In the genomic region with DNA sequence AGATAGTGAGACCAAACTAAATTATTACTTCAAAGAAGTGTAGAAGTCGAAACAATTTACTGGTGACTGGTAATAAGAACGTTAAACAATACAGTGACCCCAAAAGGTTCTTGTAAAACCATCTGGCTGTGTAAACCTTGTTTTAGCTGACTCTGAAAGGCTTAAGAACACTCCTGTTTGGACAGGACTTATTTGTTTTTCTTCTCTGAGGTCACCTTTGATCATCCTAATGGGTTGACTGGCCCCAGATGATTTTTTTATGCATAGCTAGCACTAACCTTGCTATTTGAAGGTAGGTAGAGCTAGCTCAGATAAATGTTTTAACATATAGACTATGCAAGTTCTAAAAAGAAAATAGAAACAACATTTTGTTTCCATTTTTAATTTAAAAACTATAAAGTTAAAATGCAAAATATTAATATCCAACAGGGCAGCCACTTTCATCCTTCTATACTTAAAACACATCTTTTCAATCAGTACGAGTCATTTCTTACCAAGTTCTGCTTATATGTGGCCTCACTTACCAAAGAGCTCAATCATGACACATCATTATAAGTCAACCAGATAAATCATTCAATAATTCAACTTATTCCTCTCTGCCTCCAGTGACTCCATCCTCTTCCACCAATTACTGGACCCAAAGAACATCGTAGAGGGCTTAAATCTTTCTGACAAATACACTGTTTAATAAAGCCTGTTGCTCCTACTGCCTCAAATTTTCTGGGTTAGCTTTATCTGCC, we compare ENCODE assay signal across 17 cellular contexts.
DNase-seq lines count a peak whose midpoint lies in the region; ATAC-seq, FAIRE-seq and TF ChIP-seq lines count a peak whose summit lies in the region.
"Had no signal": no experiment of that assay in that cellular context is flagged by ENCODE, and none has a peak within 500 bp of the region (broad histone marks: within the 10 kb centered on the region; RNA-seq: fewer than 3 reads in every experiment).

No MANE protein-coding gene starts in this region.

- no peak for TF ChIP-seq EP300 in upper lobe of left lung (IDR thresholded peaks at IDR 0.05)

- TF ChIP-seq CTCF in VCaP (conservative IDR thresholded peaks at IDR 0.05), result no peak
- TF ChIP-seq CTCF in foreskin fibroblast (IDR thresholded peaks at IDR 0.05; ENCODE audit: low read depth, low read length), result no peak
- no peak for TF ChIP-seq CTCF in upper lobe of left lung (IDR thresholded peaks at IDR 0.05)

- no peaks in the 10 kb centered on the region for H3K36me3 ChIP-seq in upper lobe of left lung
- H3K36me3 ChIP-seq: HAP-1, MG63, SJSA1 had no signal

- no peak for ATAC-seq in upper lobe of left lung (ENCODE audit: low FRiP score in 2 of 2)
- ATAC-seq: PC-3 had no signal

- no peaks in the 10 kb centered on the region for H3K9me3 ChIP-seq in upper lobe of left lung
- H3K9me3 ChIP-seq: HAP-1, MG63, SJSA1 had no signal

- H3K27ac ChIP-seq in VCaP (peak overlapping the region; percentile 79), upper lobe of left lung (no peak overlapping the region)
- H3K27ac ChIP-seq: SJSA1 had no signal

- H3K4me1 ChIP-seq in upper lobe of left lung, result no peaks in the 10 kb centered on the region
- H3K4me1 ChIP-seq: HAP-1, SJSA1 had no signal

- WGBS in upper lobe of left lung, 2 donors, result 61 to 71% methylated on average over 4 of the region's 4 CpGs

- H3K27me3 ChIP-seq in upper lobe of left lung, result no peaks in the 10 kb centered on the region
- H3K27me3 ChIP-seq: SJSA1 had no signal

- H3K4me3 ChIP-seq in foreskin fibroblast (ENCODE audit: low read depth in 1 of 2, low read length in 2 of 2), result no peak overlapping the region
- no peak overlapping the region for H3K4me3 ChIP-seq in upper lobe of left lung
- H3K4me3 ChIP-seq: HAP-1, MG63, SJSA1 had no signal

- DNase-seq in DMS53 treated with DMSO at 0.1 percent for 48 hours (lab: John Stamatoyannopoulos, UW; ENCODE audit: unreplicated experiment), result peak; percentile 40
- DNase-seq in HCEC 1CT, result peak; percentile 75
- peak; percentile 30 to 71 for DNase-seq in foreskin fibroblast
- DNase-seq in activated effector memory CD4-positive, alpha-beta T cell treated with anti-CD3 and anti-CD28 coated beads, Interleukin-2, amount 50 U/mL, for 16 hours, result no peak
- DNase-seq in NCI-H1694 treated with DMSO at 0.1 percent for 48 hours (lab: John Stamatoyannopoulos, UW), result no peak
- DNase-seq in upper lobe of left lung, result no peak
- no peak for DNase-seq in GM12892 (ENCODE audit: insufficient read length)
- DNase-seq: AML-193, DMS 273 treated with DMSO at 0.1 percent for 48 hours, MG63, NCI-H1105, NCI-H187, NCI-H345, PC-3 had no signal

- FAIRE-seq in GM12892 (lab: Jason Lieb, UNC), result no peak

- TF ChIP-seq POLR2A in upper lobe of left lung (IDR thresholded peaks at IDR 0.05), result no peak
- TF ChIP-seq POLR2A in GM12892 (IDR thresholded peaks at IDR 0.05; ENCODE audit: low read depth, low read length), result no peak

Comparison
In these comparisons a context has a peak if more than half of its experiments do, and no peak if none do; other contexts are left out.
1. DNase-seq: peak in DMS53 treated with DMSO at 0.1 percent for 48 hours (single experiment), HCEC 1CT (single experiment) and foreskin fibroblast (2 of 2); none in activated effector memory CD4-positive, alpha-beta T cell treated with anti-CD3 and anti-CD28 coated beads, Interleukin-2, amount 50 U/mL, for 16 hours (single experiment), NCI-H1694 treated with DMSO at 0.1 percent for 48 hours (single experiment), upper lobe of left lung (0 of 2) and GM12892 (single experiment).